In the genomic region with DNA sequence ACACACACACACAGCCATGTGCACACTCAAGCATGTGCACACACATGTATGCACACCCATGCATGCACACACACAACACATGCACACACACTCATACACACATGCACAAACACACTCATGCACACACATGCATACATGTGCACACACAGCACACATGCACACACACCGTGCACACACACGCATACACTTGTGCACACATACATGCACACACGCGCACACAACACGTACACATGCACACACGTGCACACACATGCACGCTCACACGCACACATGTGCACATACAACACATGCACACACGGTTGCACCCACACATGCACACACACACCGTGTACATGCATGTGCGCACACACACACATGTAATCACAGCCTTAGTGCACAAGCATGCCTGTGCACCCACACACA, we compare ENCODE assay signal across 21 cellular contexts.
"Had no signal": no experiment of that assay in that cellular context is flagged by ENCODE, and none has a peak within 500 bp of the region (broad histone marks: within the 10 kb centered on the region; RNA-seq: fewer than 3 reads in every experiment).

No MANE protein-coding gene starts in this region.

- DNase-seq: activated B cell treated with CpG ODN at 0.5 μM for 24 hours; activated CD4-positive, alpha-beta T cell treated with anti-CD3 and anti-CD28 coated beads for 48 hours; activated CD8-positive, alpha-beta T cell treated with anti-CD3 and anti-CD28 coated beads for 36 hours; activated effector memory CD4-positive, alpha-beta T cell treated with anti-CD3 and anti-CD28 coated beads, Interleukin-2, amount 50 U/mL, for 16 hours; activated T-cell treated with anti-CD3 and anti-CD28 coated beads, Interleukin-2, amount 50 U/mL, for 48 hours; cortex of kidney; effector CD4-positive, alpha-beta T cell; head of caudate nucleus; immature natural killer cell; left colon; mammary epithelial cell; naive thymus-derived CD4-positive, alpha-beta T cell; stimulated activated CD4-positive, alpha-beta T cell treated with anti-CD3 and anti-CD28 coated beads, Interleukin-15, amount 100 ng/mL, for 24 hours; stimulated activated CD4-positive, alpha-beta T cell treated with anti-CD3 and anti-CD28 coated beads, Interleukin-4, amount 100 ng/mL, for 1 hour; stimulated activated naive B cell treated with anti-CD40 and anti-IgM and Interleukin-4, amounts not matched to agents 10 μg/mL and 1 μg/mL and 100 μg/mL, for 72 hours; tibial artery had no signal

- H3K4me1 Mint-ChIP-seq: activated B cell treated with CpG ODN at 0.5 μM for 24 hours; activated naive CD4-positive, alpha-beta T cell treated with anti-CD3 and anti-CD28 coated beads, Interleukin-2, amount 50 U/mL, for 24 hours; central memory CD8-positive, alpha-beta T cell; immature natural killer cell; stimulated activated naive B cell treated with anti-CD40 and anti-IgM and Interleukin-4, amounts not matched to agents 10 μg/mL and 1 μg/mL and 100 μg/mL, for 72 hours had no signal

- H3K4me3 ChIP-seq: adrenal gland, mucosa of descending colon, tibial artery had no signal

- H3K27ac Mint-ChIP-seq: activated CD8-positive, alpha-beta T cell treated with anti-CD3 and anti-CD28 coated beads for 36 hours; activated naive CD4-positive, alpha-beta T cell treated with anti-CD3 and anti-CD28 coated beads, Interleukin-2, amount 50 U/mL, for 24 hours; immature natural killer cell; stimulated activated naive B cell treated with anti-CD40 and anti-IgM and Interleukin-4, amounts not matched to agents 10 μg/mL and 1 μg/mL and 100 μg/mL, for 72 hours had no signal

- H3K27me3 ChIP-seq: adrenal gland, tibial artery had no signal

- H3K27ac ChIP-seq: tibial artery had no signal

- H3K36me3 Mint-ChIP-seq: activated naive CD4-positive, alpha-beta T cell treated with anti-CD3 and anti-CD28 coated beads, Interleukin-2, amount 50 U/mL, for 24 hours; stimulated activated naive B cell treated with anti-CD40 and anti-IgM and Interleukin-4, amounts not matched to agents 10 μg/mL and 1 μg/mL and 100 μg/mL, for 72 hours had no signal

- H3K9me3 ChIP-seq: adrenal gland, mucosa of descending colon, tibial artery had no signal

- H3K4me3 Mint-ChIP-seq: activated B cell treated with CpG ODN at 0.5 μM for 24 hours; activated CD8-positive, alpha-beta T cell treated with anti-CD3 and anti-CD28 coated beads for 36 hours; activated naive CD4-positive, alpha-beta T cell treated with anti-CD3 and anti-CD28 coated beads, Interleukin-2, amount 50 U/mL, for 24 hours; central memory CD8-positive, alpha-beta T cell; immature natural killer cell; naive thymus-derived CD4-positive, alpha-beta T cell; stimulated activated naive B cell treated with anti-CD40 and anti-IgM and Interleukin-4, amounts not matched to agents 10 μg/mL and 1 μg/mL and 100 μg/mL, for 72 hours had no signal

- H3K9me3 Mint-ChIP-seq: activated naive CD4-positive, alpha-beta T cell treated with anti-CD3 and anti-CD28 coated beads, Interleukin-2, amount 50 U/mL, for 24 hours; central memory CD8-positive, alpha-beta T cell; immature natural killer cell had no signal

- H3K36me3 ChIP-seq: adrenal gland, tibial artery had no signal

- FAIRE-seq: TTC549 had no signal
